In the genomic region with DNA sequence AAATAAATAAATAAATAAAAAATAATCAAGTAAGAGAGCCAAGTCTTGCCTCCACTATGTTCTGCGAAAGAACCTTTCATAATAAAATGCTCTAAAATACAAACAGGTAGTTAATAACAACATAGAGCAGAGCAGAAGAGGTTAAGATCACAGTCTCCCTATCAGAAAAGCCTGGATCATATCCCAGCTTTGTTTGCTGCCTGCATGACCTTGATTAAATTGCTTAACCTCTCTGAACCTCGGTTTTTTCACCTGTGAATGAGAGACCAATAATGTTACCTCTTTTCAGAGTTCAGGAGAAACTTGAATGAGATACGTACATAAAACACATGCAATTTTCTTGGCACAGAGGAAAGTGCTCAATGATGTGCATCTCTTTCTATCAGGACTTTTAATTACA, we compare ENCODE assay signal across 23 cellular contexts.
"Had no signal": no experiment of that assay in that cellular context is flagged by ENCODE, and none has a peak within 500 bp of the region (broad histone marks: within the 10 kb centered on the region; RNA-seq: fewer than 3 reads in every experiment).

No MANE protein-coding gene starts in this region.

- H3K9me3 ChIP-seq: SK-N-SH had no signal

- FAIRE-seq: HTR-8/SVneo had no signal

- ATAC-seq: Panc1, PC-3 had no signal

- DNase-seq: KBM-7; MV-4-11; NCI-H1048; NCI-H1105 treated with DMSO at 0.1 percent for 48 hours; NCI-H1417 treated with DMSO at 0.1 percent for 48 hours; NCI-H146; NCI-H1694 treated with DMSO at 0.1 percent for 48 hours; NCI-H1930; NCI-H2081; NCI-H2107; NCI-H2227 treated with DMSO at 0.1 percent for 48 hours; NCI-H446 treated with DMSO at 0.1 percent for 48 hours; NCI-H510A treated with DMSO at 0.1 percent for 48 hours; NCI-H526 treated with DMSO at 0.1 percent for 48 hours; NCI-H748 treated with DMSO at 0.1 percent for 48 hours; NK-92 treated with Interleukin-12 subunit alpha and Interleukin-12 subunit beta, amount 100 ng/mL, for 24 hours; PC-3; SHP77; SK-N-SH; SW 1271 had no signal

- H3K9ac ChIP-seq: SK-N-SH had no signal

- H3K27ac ChIP-seq: HL-60 had no signal
